In genomic region chr3:66037330-66037985, GRCh38 we compare ENCODE assay signal across 8 cellular contexts. TPM values are rescaled to one million over a fixed set of nuclear protein-coding genes. Genes with fewer than 3 reads are reported as not detected.
DNase-seq lines count a peak whose midpoint lies in the region; ATAC-seq, FAIRE-seq and TF ChIP-seq lines count a peak whose summit lies in the region.

No MANE protein-coding gene starts in this region.

- intact Hi-C loops in PC-9 (cut with micrococcal nuclease; ENCODE audit: unreplicated experiment), result loop anchor here (5.0 kb wide), 1 partner anchor 180 kb away; no protein-coding TSS in a partner anchor

- H3K36me3 ChIP-seq in PC-9 (ENCODE audit: low read depth), result no peaks in the 10 kb centered on the region
- no peaks in the 10 kb centered on the region for H3K36me3 ChIP-seq in endodermal cell (ENCODE audit: control insufficient read depth, insufficient read depth, low read length)

- peak overlapping the region; percentile 97 for H3K27ac Mint-ChIP-seq in endodermal cell
- H3K27ac Mint-ChIP-seq in mesothelial cell of epicardium, result peak overlapping the region; percentile 99

- H3K36me3 Mint-ChIP-seq in endodermal cell (ENCODE audit: low read depth) (peaks cover 3% of the 10 kb centered on the region), mesothelial cell of epicardium (peaks cover 3% of the 10 kb centered on the region)

- H3K4me3 Mint-ChIP-seq in endodermal cell (peak overlapping the region; percentile 98), mesothelial cell of epicardium (peak overlapping the region; percentile 95)

- H3K79me2 ChIP-seq in PC-9 (ENCODE audit: low read depth), result peaks cover 57% of the 10 kb centered on the region

- H3K27me3 ChIP-seq in PC-9 (ENCODE audit: insufficient read depth, low read depth) (no peaks in the 10 kb centered on the region), endodermal cell (ENCODE audit: control insufficient read depth, insufficient read depth, low read length, poor library complexity, severe bottlenecking) (no peaks in the 10 kb centered on the region)

- CTCF ChIA-PET in PC-9 (lab: Charles Lee), result no interaction called here

- H3K9ac ChIP-seq in endodermal cell (ENCODE audit: extremely low read depth, low read length, poor library complexity, severe bottlenecking), result peak overlapping the region; percentile 87

- H3K4me1 ChIP-seq in PC-9 (replicated peaks; ENCODE audit: insufficient read depth) (peaks cover 28% of the 10 kb centered on the region), endodermal cell (ENCODE audit: control insufficient read depth, insufficient read depth, low read length) (peaks cover 5% of the 10 kb centered on the region)

- POLR2A ChIA-PET in PC-9 (lab: Charles Lee; ENCODE audit: unreplicated experiment), result interaction anchor here (0.5 to 1.3 kb wide), 3 partner anchors 15 to 250 kb away, joined by 4 to 8 read pairs (median 5); no protein-coding TSS in a partner anchor

- H2AFZ ChIP-seq in PC-9, result peak overlapping the region; percentile 94

- no peaks in the 10 kb centered on the region for H3K9me2 ChIP-seq in PC-9 (ENCODE audit: insufficient read depth)

- 0 out of 2 replicates have a peak, but pooled peaks cover 3% of the 10 kb centered on the region for H3F3A ChIP-seq in PC-9 (ENCODE audit: insufficient read depth, low read depth)

- peaks cover 14% of the 10 kb centered on the region for H3K27me3 Mint-ChIP-seq in endodermal cell (ENCODE audit: insufficient read depth)
- no peaks in the 10 kb centered on the region for H3K27me3 Mint-ChIP-seq in mesothelial cell of epicardium (ENCODE audit: low read depth)

- H3K27ac ChIP-seq in PC-9 (peak overlapping the region; percentile 77; the same call in 1 of the 2 replicates), endodermal cell (ENCODE audit: low read depth, low read length) (no peak overlapping the region)

- H3K4me1 Mint-ChIP-seq in endodermal cell, result peaks cover 27% of the 10 kb centered on the region
- H3K4me1 Mint-ChIP-seq in mesothelial cell of epicardium, result peaks cover 33% of the 10 kb centered on the region

- H3K4me3 ChIP-seq in PC-9 (peak overlapping the region; percentile 82), endodermal cell (ENCODE audit: low read length) (peak overlapping the region; percentile 94)

- TF ChIP-seq CTCF in PC-9 (conservative IDR thresholded peaks at IDR 0.05) (no peak), endodermal cell (conservative IDR thresholded peaks at IDR 0.05) (peak; percentile 65), mesothelial cell of epicardium (IDR thresholded peaks at IDR 0.05; ENCODE audit: unreplicated experiment) (no peak)

- DNase-seq in NCI-H82 (lab: John Stamatoyannopoulos, UW) (peak; percentile 75), NCI-H82 treated with DMSO at 0.1 percent for 48 hours (lab: John Stamatoyannopoulos, UW; ENCODE audit: unreplicated experiment) (no peak), PC-9 (peak; percentile 46 to 47), endodermal cell (peak; percentile 88), mesothelial cell of epicardium (ENCODE audit: low spot score in 2 of 2, unreplicated experiment in 2 of 2) (peak in 1 of 2 experiments; percentile 56), urothelium cell line (ENCODE audit: low spot score) (peak; percentile 79)
- DNase-seq in activated CD8-positive, alpha-beta memory T cell treated with anti-CD3 and anti-CD28 coated beads for 24 hours, result no peak

- H3K9me3 Mint-ChIP-seq in endodermal cell (no peaks in the 10 kb centered on the region), mesothelial cell of epicardium (no peaks in the 10 kb centered on the region)

- peak; percentile 27 for FAIRE-seq in urothelium cell line (lab: Jason Lieb, UNC)

- no TSS peak for BruUV-seq in PC-9 (replicated peaks; lab: Mats Ljungman, UMichigan)

- WGBS in endodermal cell (ENCODE audit: insufficient coverage in 1 of 2, insufficient read length in 1 of 2), 2 experiments, result 0 to 3% methylated on average over 11 to 32 of the region's 33 CpGs

- no peak for ATAC-seq in HG02870 (IDR thresholded peaks at IDR 0.05; ENCODE audit: unreplicated experiment)

- no peaks in the 10 kb centered on the region for H4K20me1 ChIP-seq in PC-9 (ENCODE audit: insufficient read depth)

- H3K9me3 ChIP-seq in PC-9 (ENCODE audit: insufficient read depth, low read depth) (no peaks in the 10 kb centered on the region), endodermal cell (ENCODE audit: control insufficient read depth, low read length) (no peaks in the 10 kb centered on the region)

- H3K4me2 ChIP-seq in PC-9, result peak overlapping the region; percentile 80

RNA-seq across cellular contexts. Expression of gene MAGI1, which starts 1.3 kb away (rescaled TPM):
- total RNA-seq in PC-9 (2021) (23.3 and 24.1 TPM in 2 replicates), endodermal cell (10 to 100 TPM; 38.6 to 45.1 TPM), mesothelial cell of epicardium (61.2 to 65.6 TPM (median 62.7 TPM) in 3 replicates)
- polyA plus RNA-seq in endodermal cell (2013, experiment 1 of 2), result 33.5 TPM
- 28.6 TPM for polyA plus RNA-seq in endodermal cell (2013, experiment 2 of 2)

Comparison
In these comparisons a context has a peak if more than half of its experiments do, and no peak if none do; other contexts are left out.
1. DNase-seq: peak in NCI-H82 (single experiment), PC-9 (2 of 2), endodermal cell (single experiment) and urothelium cell line (single experiment); none in NCI-H82 treated with DMSO at 0.1 percent for 48 hours (single experiment) and activated CD8-positive, alpha-beta memory T cell treated with anti-CD3 and anti-CD28 coated beads for 24 hours (single experiment).